26 cellular contexts compared by ENCODE assay signal in the genomic region with DNA sequence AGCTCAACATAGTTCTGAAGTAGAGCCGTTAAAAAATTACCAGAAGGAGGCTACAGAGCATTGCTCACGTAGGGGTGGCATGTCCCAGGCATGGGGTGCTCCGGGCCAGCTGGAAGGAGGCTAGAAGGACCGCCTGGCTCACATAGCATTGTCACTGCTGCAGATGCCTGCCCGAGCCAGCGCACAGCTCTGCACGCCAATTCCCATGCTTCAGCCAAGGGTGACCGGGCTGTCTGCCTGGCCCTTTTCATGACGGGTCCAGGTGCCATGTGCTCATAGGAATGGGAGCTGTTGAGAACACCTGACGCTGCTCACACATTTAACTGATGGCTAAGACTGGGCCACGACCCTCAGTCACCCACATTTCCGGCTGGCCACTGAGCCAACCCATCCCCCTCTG.
DNase-seq lines count a peak whose midpoint lies in the region; ATAC-seq and TF ChIP-seq lines count a peak whose summit lies in the region.
"Had no signal": no experiment of that assay in that cellular context is flagged by ENCODE, and none has a peak within 500 bp of the region (broad histone marks: within the 10 kb centered on the region; RNA-seq: fewer than 3 reads in every experiment).

No MANE protein-coding gene starts in this region.

- H3K36me3 ChIP-seq in colonic mucosa (no peaks in the 10 kb centered on the region), mesenchymal stem cell (ENCODE audit: control insufficient read depth in 1 of 2, insufficient read depth in 2 of 2, low read depth in 1 of 2, low read length in 2 of 2) (no peaks in the 10 kb centered on the region), transverse colon (no peaks in the 10 kb centered on the region), MG63 (no peaks in the 10 kb centered on the region)
- H3K36me3 ChIP-seq: BE2C, HAP-1, SJCRH30 had no signal

- no peaks in the 10 kb centered on the region for H3K4me1 Mint-ChIP-seq in natural killer cell
- H3K4me1 Mint-ChIP-seq: CD14-positive monocyte; CD8-positive, alpha-beta memory T cell had no signal

- ATAC-seq in natural killer cell: no peak
- ATAC-seq: Right ventricle myocardium inferior had no signal

- H3K14ac ChIP-seq in mesenchymal stem cell (ENCODE audit: low read length in 2 of 2): no peak overlapping the region

- H2AK5ac ChIP-seq in mesenchymal stem cell (ENCODE audit: low read length, severe bottlenecking): no peak overlapping the region

- H3K9ac ChIP-seq in colonic mucosa (ENCODE audit: low read depth in 2 of 2, low read length in 2 of 2) (no peak overlapping the region), mesenchymal stem cell (ENCODE audit: low read length) (no peak overlapping the region)

- no peak overlapping the region for H2BK120ac ChIP-seq in mesenchymal stem cell (ENCODE audit: low read depth, low read length)

- no peak overlapping the region for H3K23ac ChIP-seq in mesenchymal stem cell (ENCODE audit: low read length in 2 of 2)

- intact Hi-C loops in colonic mucosa (cut with DNase I): no loop called here
- intact Hi-C loops in transverse colon (cut with DNase I; ENCODE audit: low total_unique reads): no loop called here
- intact Hi-C loops in natural killer cell (cut with micrococcal nuclease): no loop called here

- H2BK5ac ChIP-seq in mesenchymal stem cell (ENCODE audit: low read depth, low read length, poor library complexity, severe bottlenecking): no peak overlapping the region

- H3K27ac Mint-ChIP-seq in natural killer cell: no peak overlapping the region
- H3K27ac Mint-ChIP-seq: CD14-positive monocyte; CD8-positive, alpha-beta memory T cell; HFFc6 had no signal

- no peak overlapping the region for H3K4me2 ChIP-seq in mesenchymal stem cell (ENCODE audit: low read length, poor library complexity, severe bottlenecking)
- H3K4me2 ChIP-seq: PC-9 had no signal

- no peak overlapping the region for H2AFZ ChIP-seq in mesenchymal stem cell (ENCODE audit: low read depth, low read length)
- H2AFZ ChIP-seq: PC-9 had no signal

- DNase-seq in D341Med (ENCODE audit: low spot score): peak; percentile 49
- DNase-seq in colonic mucosa: peak; percentile 15
- no peak for DNase-seq in mesenchymal stem cell
- no peak for DNase-seq in transverse colon
- DNase-seq in MG63: no peak
- no peak for DNase-seq in natural killer cell
- no peak for DNase-seq in SK-N-DZ (ENCODE audit: low spot score)
- DNase-seq: 8988T; ACHN; BE2C; Calu3; CD8-positive, alpha-beta memory T cell; DMS153; HFFc6; KBM-7; NCI-H1105 treated with DMSO at 0.1 percent for 48 hours; NCI-H146; NCI-H1930; NCI-H446; NCI-H524 treated with DMSO at 0.1 percent for 48 hours; NCI-H774; PC-9; SJCRH30 had no signal

- H3K9me3 Mint-ChIP-seq in natural killer cell: no peaks in the 10 kb centered on the region
- H3K9me3 Mint-ChIP-seq: CD14-positive monocyte; CD8-positive, alpha-beta memory T cell; HFFc6 had no signal

- TF ChIP-seq POLR2A in transverse colon (IDR thresholded peaks at IDR 0.05): no peak

- TF ChIP-seq CTCF in colonic mucosa (IDR thresholded peaks at IDR 0.05) (no peak), transverse colon (IDR thresholded peaks at IDR 0.05) (no peak), natural killer cell (IDR thresholded peaks at IDR 0.05) (no peak)

- H3K27ac ChIP-seq in colonic mucosa: no peak overlapping the region
- H3K27ac ChIP-seq in mesenchymal stem cell (ENCODE audit: low read length, poor library complexity, severe bottlenecking): no peak overlapping the region
- peak overlapping the region; percentile 39 to 58 (median 48) for H3K27ac ChIP-seq in transverse colon
- H3K27ac ChIP-seq: PC-9, SJCRH30 had no signal

- no peak overlapping the region for H4K8ac ChIP-seq in mesenchymal stem cell (ENCODE audit: low read length)

- peak overlapping the region; percentile 75 for H4K91ac ChIP-seq in mesenchymal stem cell (ENCODE audit: low read length)

- peak overlapping the region in 1 of 2 experiments; percentile 13 for H3K18ac ChIP-seq in mesenchymal stem cell (ENCODE audit: low read depth in 1 of 2, low read length in 2 of 2)

- no peaks in the 10 kb centered on the region for H3K9me3 ChIP-seq in colonic mucosa
- H3K9me3 ChIP-seq in mesenchymal stem cell (ENCODE audit: control insufficient read depth, low read length): peaks cover 5% of the 10 kb centered on the region
- H3K9me3 ChIP-seq in transverse colon: no peaks in the 10 kb centered on the region
- peaks cover 4% of the 10 kb centered on the region; the same call in 1 of the 2 replicates for H3K9me3 ChIP-seq in MG63
- H3K9me3 ChIP-seq: BE2C, HAP-1, SJCRH30 had no signal

- H3K4me1 ChIP-seq in colonic mucosa (no peaks in the 10 kb centered on the region), mesenchymal stem cell (ENCODE audit: control insufficient read depth, insufficient read depth, low read depth, low read length) (no peaks in the 10 kb centered on the region), transverse colon (peaks cover 0 to 5% (median 0%) of the 10 kb centered on the region in 4 donors)
- H3K4me1 ChIP-seq: BE2C, SJCRH30 had no signal

- H2BK12ac ChIP-seq in mesenchymal stem cell (ENCODE audit: low read length in 2 of 2): peak overlapping the region in 1 of 2 experiments; percentile 93

- 90% methylated on average over 12 of the region's 12 CpGs for WGBS in mesenchymal stem cell
- WGBS in transverse colon (ENCODE audit: low coverage in 1 of 2), 2 donors: 60 to 62% methylated on average over 1 to 12 of the region's 12 CpGs

- H3K36me3 Mint-ChIP-seq in natural killer cell: no peaks in the 10 kb centered on the region
- H3K36me3 Mint-ChIP-seq: CD14-positive monocyte; CD8-positive, alpha-beta memory T cell had no signal

- H3K4me3 Mint-ChIP-seq in natural killer cell: no peak overlapping the region
- H3K4me3 Mint-ChIP-seq: CD14-positive monocyte; CD8-positive, alpha-beta memory T cell; HFFc6 had no signal

- H3K27me3 Mint-ChIP-seq in natural killer cell (ENCODE audit: low read depth in 2 of 2): peaks cover 30 to 31% of the 10 kb centered on the region in 2 donors

- H3K79me1 ChIP-seq in mesenchymal stem cell (replicated peaks; ENCODE audit: low read length, poor library complexity, severe bottlenecking): no peaks in the 10 kb centered on the region

- H3K4ac ChIP-seq in mesenchymal stem cell (ENCODE audit: low read depth in 1 of 2, low read length in 2 of 2): peak overlapping the region in 1 of 2 experiments; percentile 64

- TF ChIP-seq EP300 in transverse colon (IDR thresholded peaks at IDR 0.05; ENCODE audit: low read depth): no peak

- in situ Hi-C loops in transverse colon (cut with MboI; ENCODE audit: low pct_ligation_motif_present in 1 of 4, low pct_unique_long_range_greater_than_20kb in 1 of 4, low sequenced_read_pairs in 3 of 4): no loop called here

- H3K4me3 ChIP-seq in colonic mucosa (no peak overlapping the region), mesenchymal stem cell (ENCODE audit: insufficient read depth in 1 of 2, low read depth in 1 of 2, low read length in 2 of 2) (no peak overlapping the region), transverse colon (no peak overlapping the region), MG63 (no peak overlapping the region)
- H3K4me3 ChIP-seq: PC-9, SJCRH30 had no signal

- no peak overlapping the region for H2BK15ac ChIP-seq in mesenchymal stem cell (ENCODE audit: low read depth, poor library complexity, severe bottlenecking)

- H3K27me3 ChIP-seq in colonic mucosa: peaks cover 5% of the 10 kb centered on the region
- peaks cover 30 to 62% of the 10 kb centered on the region in 2 experiments for H3K27me3 ChIP-seq in mesenchymal stem cell (ENCODE audit: control insufficient read depth in 1 of 2, insufficient read depth in 1 of 2, low read length in 2 of 2)
- peaks cover 11% of the 10 kb centered on the region for H3K27me3 ChIP-seq in transverse colon
- H3K27me3 ChIP-seq in MG63: no peaks in the 10 kb centered on the region; the same call in 1 of the 2 replicates
- H3K27me3 ChIP-seq: SJCRH30 had no signal

Comparison
In these comparisons a context has a peak if more than half of its experiments do, and no peak if none do; other contexts are left out.
1. DNase-seq: peak in D341Med (single experiment) and colonic mucosa (single experiment); none in mesenchymal stem cell (single experiment), transverse colon (single experiment), MG63 (single experiment), natural killer cell (single experiment) and SK-N-DZ (single experiment).
2. H3K27ac ChIP-seq: peak in transverse colon (4 of 4); none in colonic mucosa (single experiment) and mesenchymal stem cell (single experiment).